ENCODE assay signal across 1 cellular context in the genomic region with DNA sequence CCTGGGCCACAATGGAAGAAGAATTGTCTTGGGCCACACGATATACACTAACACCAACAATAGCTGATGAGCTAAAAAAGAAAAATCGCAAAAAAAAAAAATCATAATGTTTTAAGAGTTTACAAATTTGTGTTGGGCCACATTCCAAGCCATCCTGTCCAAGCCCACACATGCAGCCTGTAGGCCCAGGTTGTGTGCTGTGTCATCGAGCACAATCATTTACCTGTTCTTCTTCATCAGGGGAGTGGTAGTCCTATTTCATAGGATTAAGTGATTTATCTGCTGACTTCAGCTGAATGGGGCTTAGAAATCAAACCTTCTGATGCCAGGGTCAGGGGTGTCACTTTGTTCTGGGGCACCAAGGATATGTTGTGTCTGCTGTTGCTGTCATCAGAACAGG.
TF ChIP-seq lines count a peak whose summit lies in the region.

No MANE protein-coding gene starts in this region.

TF ChIP-seq in IMR-90, 13 proteins besides CTCF, POLR2A, EP300 and RAD21 (continued from another document):
- TF ChIP-seq ELK1 (IDR thresholded peaks at IDR 0.05; ENCODE audit: borderline replicate concordance, low read depth, low read length) (no peak), BHLHE40 (IDR thresholded peaks at IDR 0.05; ENCODE audit: low read depth, low read length) (no peak), NFE2L2 (IDR thresholded peaks at IDR 0.05; ENCODE audit: low read depth, low read length) (no peak), RCOR1 (IDR thresholded peaks at IDR 0.05; ENCODE audit: insufficient replicate concordance, low read length) (no peak), CEBPB (IDR thresholded peaks at IDR 0.05; ENCODE audit: low read depth, low read length) (no peak), RFX5 (IDR thresholded peaks at IDR 0.05; ENCODE audit: low read depth, low read length) (no peak), SMC3 (IDR thresholded peaks at IDR 0.05; ENCODE audit: low read depth, low read length) (no peak)
- TF ChIP-seq, protein P1, sequence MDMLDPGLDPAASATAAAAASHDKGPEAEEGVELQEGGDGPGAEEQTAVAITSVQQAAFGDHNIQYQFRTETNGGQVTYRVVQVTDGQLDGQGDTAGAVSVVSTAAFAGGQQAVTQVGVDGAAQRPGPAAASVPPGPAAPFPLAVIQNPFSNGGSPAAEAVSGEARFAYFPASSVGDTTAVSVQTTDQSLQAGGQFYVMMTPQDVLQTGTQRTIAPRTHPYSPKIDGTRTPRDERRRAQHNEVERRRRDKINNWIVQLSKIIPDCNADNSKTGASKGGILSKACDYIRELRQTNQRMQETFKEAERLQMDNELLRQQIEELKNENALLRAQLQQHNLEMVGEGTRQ (IDR thresholded peaks at IDR 0.05; ENCODE audit: low read depth, low read length): no peak
TF ChIP-seq in IMR-90: peak in this region for 0.
